1 cellular context compared by ENCODE assay signal in genomic region chr14:104722938-104723650, GRCh38.
TF ChIP-seq lines count a peak whose summit lies in the region.

No MANE protein-coding gene starts in this region.

TF ChIP-seq in GM23338, 12 proteins besides CTCF, POLR2A, EP300 and RAD21 (continued from another document):
- TF ChIP-seq ZNF462 (CRISPR knock-in tag; IDR thresholded peaks at IDR 0.05) (no peak), ZNF114 (CRISPR knock-in tag; IDR thresholded peaks at IDR 0.05) (no peak), STAT1 (IDR thresholded peaks at IDR 0.05; ENCODE audit: unreplicated experiment) (no peak), REST (IDR thresholded peaks at IDR 0.05; ENCODE audit: unreplicated experiment) (no peak), ZNF331 (CRISPR knock-in tag; IDR thresholded peaks at IDR 0.05; ENCODE audit: low read depth) (no peak), ETS1 (IDR thresholded peaks at IDR 0.05) (no peak), EZH2phosphoT487 (IDR thresholded peaks at IDR 0.05; ENCODE audit: unreplicated experiment) (no peak), CREB1 (CRISPR knock-in tag; IDR thresholded peaks at IDR 0.05; ENCODE audit: low read depth) (no peak)
